Comparison of ENCODE assay signal across 25 cellular contexts in the genomic region with DNA sequence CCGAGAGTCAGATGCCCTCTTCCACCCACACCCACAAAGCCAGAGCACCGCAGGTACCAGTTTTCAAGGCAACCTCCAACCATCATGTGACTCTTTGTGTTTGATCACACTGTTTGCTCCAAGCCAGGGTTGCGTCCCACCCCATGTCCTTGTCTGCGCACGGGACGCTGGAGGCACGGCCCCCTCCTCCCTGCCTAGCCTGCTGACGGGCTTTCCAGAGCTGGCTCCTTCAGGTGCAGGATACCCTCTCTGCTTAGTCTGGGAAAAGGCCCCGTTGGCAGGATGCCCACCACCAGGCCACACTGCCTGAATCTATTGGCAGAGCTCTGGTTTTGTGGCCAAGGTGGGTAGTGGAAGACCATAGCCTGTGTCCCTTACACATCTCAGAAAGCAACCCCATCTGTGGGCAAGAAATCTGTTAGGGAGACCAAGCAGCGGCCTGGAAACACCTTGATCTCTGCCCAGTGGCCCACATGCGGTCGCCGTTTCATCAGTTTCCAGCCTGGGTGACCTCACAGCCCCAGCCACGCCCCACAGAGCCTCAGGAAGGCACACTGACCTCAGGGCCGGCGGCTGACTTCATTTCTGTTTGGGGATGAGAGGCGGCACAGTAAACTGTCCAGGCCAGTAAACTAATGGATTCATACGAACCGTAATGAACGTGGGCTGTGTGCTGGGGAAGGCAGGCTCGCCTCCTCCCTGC. TPM values are rescaled to one million over a fixed set of nuclear protein-coding genes. Genes with fewer than 3 reads are reported as not detected.
"Had no signal": no experiment of that assay in that cellular context is flagged by ENCODE, and none has a peak within 500 bp of the region (broad histone marks: within the 10 kb centered on the region; RNA-seq: fewer than 3 reads in every experiment).

No MANE protein-coding gene starts in this region.

- H3K27ac ChIP-seq: ascending aorta, esophagus muscularis mucosa, heart right ventricle, lower lobe of right lung had no signal

- H3K9me3 ChIP-seq: ascending aorta, breast epithelium, esophagus muscularis mucosa, heart right ventricle, lower lobe of right lung, tibial nerve had no signal

- ATAC-seq: activated CD8-positive, alpha-beta T cell treated with anti-CD3 and anti-CD28 coated beads for 36 hours; activated naive CD8-positive, alpha-beta T cell treated with anti-CD3 and anti-CD28 coated beads, Interleukin-2, amount 50 U/mL, for 24 hours; lower lobe of right lung; naive thymus-derived CD8-positive, alpha-beta T cell had no signal

- H3K36me3 ChIP-seq: breast epithelium had no signal

- H3K4me3 ChIP-seq: ascending aorta, breast epithelium, esophagus muscularis mucosa, heart right ventricle, lower lobe of right lung, tibial nerve had no signal

- DNase-seq: activated CD4-positive, alpha-beta T cell treated with anti-CD3 and anti-CD28 coated beads, Interleukin-2, amount 10 ng/mL, durations not matched to agents 24 days and 14 days; activated CD4-positive, CD25-positive, alpha-beta regulatory T cell; activated CD8-positive, alpha-beta T cell treated with anti-CD3 and anti-CD28 coated beads for 36 hours; activated naive CD4-positive, alpha-beta T cell treated with Interleukin-2 at 50 U/mL for 16 hours; activated naive CD8-positive, alpha-beta T cell treated with anti-CD3 and anti-CD28 coated beads, Interleukin-2, amount 50 U/mL, for 24 hours; activated T-cell treated with anti-CD3 and anti-CD28 coated beads, Interleukin-2, amount 50 U/mL, for 1 hour; effector memory CD4-positive, alpha-beta T cell; heart right ventricle; kidney glomerular epithelial cell; lower lobe of right lung; naive thymus-derived CD8-positive, alpha-beta T cell; stimulated activated CD4-positive, alpha-beta T cell treated with anti-CD3 and anti-CD28 coated beads, Interleukin-2, amount 100 ng/mL, for 24 hours; stimulated activated naive CD4-positive, alpha-beta T cell treated with Interleukin-2 at 50 U/mL for 16 hours; substantia nigra; T-helper 1 cell; T-helper 9 cell had no signal

- H3K4me1 ChIP-seq: ascending aorta, breast epithelium, esophagus muscularis mucosa, lower lobe of right lung, tibial nerve had no signal

- H3K27me3 ChIP-seq: ascending aorta, breast epithelium, esophagus muscularis mucosa, heart right ventricle, tibial nerve had no signal

RNA-seq across cellular contexts. Expression of gene PKDREJ, which starts 38.9 kb away (rescaled TPM):
- total RNA-seq: activated CD4-positive, alpha-beta T cell treated with anti-CD3 and anti-CD28 coated beads, Interleukin-2, amount 10 ng/mL, durations not matched to agents 24 days and 14 days; activated CD8-positive, alpha-beta T cell treated with anti-CD3 and anti-CD28 coated beads for 36 hours; activated T-helper 2 cell treated with anti-CD3 and anti-CD28 coated beads, Interferon-gamma antibody, Interleukin-2, Interleukin-4, amounts not matched to agents 10 μg/mL and 5 μg/mL and 100 μg/mL, durations not matched to agents 14 hours and 24 hours and 36 hours; ascending aorta; endothelial cell of umbilical vein; lower lobe of right lung; mesenteric fat pad; naive thymus-derived CD8-positive, alpha-beta T cell; renal cortical epithelial cell; skeletal muscle tissue had no signal
- polyA plus RNA-seq: endothelial cell of umbilical vein; naive thymus-derived CD8-positive, alpha-beta T cell had no signal
